ENCODE assay signal across 18 cellular contexts in the genomic region with DNA sequence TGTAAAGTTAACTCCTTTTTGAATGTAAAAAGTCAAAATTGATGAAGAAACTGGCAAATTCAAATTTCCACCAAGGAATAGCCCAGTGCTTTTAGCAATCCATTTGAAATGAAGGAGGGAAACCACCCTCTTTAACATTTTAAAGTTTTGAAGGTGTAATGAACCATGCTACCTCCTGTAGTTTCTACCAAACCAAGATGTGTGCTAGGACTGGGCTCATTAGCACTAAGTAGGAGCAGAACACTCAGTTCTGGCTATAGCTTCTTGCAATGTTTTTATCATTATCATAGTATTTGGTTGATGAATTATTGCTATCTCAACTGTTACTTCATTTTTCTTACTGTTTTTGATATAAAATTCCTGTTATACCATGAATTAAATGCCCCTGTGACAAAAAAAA.
"Had no signal": no experiment of that assay in that cellular context is flagged by ENCODE, and none has a peak within 500 bp of the region (broad histone marks: within the 10 kb centered on the region; RNA-seq: fewer than 3 reads in every experiment).

No MANE protein-coding gene starts in this region.

- H3K36me3 ChIP-seq: MG63, SJSA1 had no signal

- H3K27ac ChIP-seq: SJSA1, SK-N-MC had no signal

- H3K4me1 ChIP-seq: SJSA1 had no signal

- H3K27me3 ChIP-seq: MG63, SJSA1 had no signal

- DNase-seq: Karpas-422, KBM-7, MG63, NCI-H1092 treated with DMSO at 0.1 percent for 48 hours, NCI-H1436 treated with DMSO at 0.1 percent for 48 hours, NCI-H1694, NCI-H187 treated with DMSO at 0.1 percent for 48 hours, NCI-H2029 treated with DMSO at 0.1 percent for 48 hours, NCI-H2171 treated with DMSO at 0.1 percent for 48 hours, NCI-H345, NCI-H446 treated with DMSO at 0.1 percent for 48 hours, NCI-H510A treated with DMSO at 0.1 percent for 48 hours, NCI-H526, Right ventricle myocardium superior, RPMI8226, SIG-M5 had no signal

- H3K4me3 ChIP-seq: MG63, SJSA1, SK-N-MC had no signal

- H3K9me3 ChIP-seq: MG63 had no signal
